In the genomic region with DNA sequence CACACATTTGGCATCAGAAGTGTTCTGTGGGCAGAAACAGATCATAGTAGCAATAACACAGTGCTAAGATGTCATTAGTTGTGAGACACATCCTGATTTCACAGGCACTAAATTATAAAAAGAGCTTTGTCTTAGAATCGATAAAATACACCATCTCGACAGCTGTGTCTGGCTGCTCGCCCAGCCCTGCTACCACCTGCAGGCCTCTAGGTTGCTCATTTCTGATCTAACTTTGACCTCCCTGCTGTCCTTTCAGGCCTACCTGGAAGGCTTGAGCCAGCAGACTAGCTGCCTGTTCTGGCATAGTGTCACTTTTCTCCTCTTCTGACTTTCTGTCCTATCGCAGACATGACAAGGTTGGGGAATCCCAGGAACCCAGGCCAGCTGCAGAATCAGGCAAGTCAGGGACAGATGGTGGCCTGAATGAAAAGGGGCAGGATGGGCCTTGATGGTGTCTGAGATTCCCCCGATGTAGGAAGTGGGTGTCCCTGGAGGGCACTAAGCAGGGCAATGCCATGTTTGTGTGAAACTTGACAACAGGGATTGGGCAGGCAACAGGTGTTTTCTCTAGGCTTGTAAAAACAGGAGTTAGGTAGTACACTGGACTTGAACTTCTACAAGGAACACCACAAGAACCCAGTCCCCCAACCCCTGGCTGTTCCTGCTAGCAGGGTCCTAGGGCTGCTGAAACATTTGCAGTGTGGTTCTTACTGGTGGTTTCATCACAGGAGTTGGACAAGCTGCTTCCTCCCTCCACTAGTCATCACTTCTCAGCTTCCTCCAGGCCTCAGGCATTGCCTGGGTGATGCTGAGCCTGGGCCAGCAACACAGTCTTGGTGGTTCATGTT, we compare ENCODE assay signal across 13 cellular contexts.
DNase-seq lines count a peak whose midpoint lies in the region; ATAC-seq lines count a peak whose summit lies in the region.
"Had no signal": no experiment of that assay in that cellular context is flagged by ENCODE, and none has a peak within 500 bp of the region (broad histone marks: within the 10 kb centered on the region; RNA-seq: fewer than 3 reads in every experiment).

No MANE protein-coding gene starts in this region.

- no peak overlapping the region for H4K8ac ChIP-seq in mesenchymal stem cell (ENCODE audit: low read length)

- no peak overlapping the region for H4K91ac ChIP-seq in mesenchymal stem cell (ENCODE audit: low read length)

- H3K9ac ChIP-seq in mesenchymal stem cell (ENCODE audit: low read length): peak overlapping the region; percentile 12

- H3K23ac ChIP-seq in mesenchymal stem cell (ENCODE audit: low read length in 2 of 2): no peak overlapping the region

- no peak overlapping the region for H3K4me2 ChIP-seq in mesenchymal stem cell (ENCODE audit: low read length, poor library complexity, severe bottlenecking)

- H2AK5ac ChIP-seq in mesenchymal stem cell (ENCODE audit: low read length, severe bottlenecking): no peak overlapping the region

- no peaks in the 10 kb centered on the region for H3K4me1 ChIP-seq in mesenchymal stem cell (ENCODE audit: control insufficient read depth, insufficient read depth, low read depth, low read length)
- H3K4me1 ChIP-seq: SJSA1 had no signal

- 96% methylated on average over 5 of the region's 5 CpGs for WGBS in mesenchymal stem cell

- no peak overlapping the region for H3K4ac ChIP-seq in mesenchymal stem cell (ENCODE audit: low read depth in 1 of 2, low read length in 2 of 2)

- H3K18ac ChIP-seq in mesenchymal stem cell (ENCODE audit: low read depth in 1 of 2, low read length in 2 of 2): no peak overlapping the region

- H2BK15ac ChIP-seq in mesenchymal stem cell (ENCODE audit: low read depth, poor library complexity, severe bottlenecking): no peak overlapping the region

- ATAC-seq in HG02759 (IDR thresholded peaks at IDR 0.05; ENCODE audit: unreplicated experiment) (no peak), HG03442 (IDR thresholded peaks at IDR 0.05; ENCODE audit: unreplicated experiment) (no peak), GM18867 (IDR thresholded peaks at IDR 0.05; ENCODE audit: unreplicated experiment) (no peak)

- no peaks in the 10 kb centered on the region for H3K27me3 ChIP-seq in mesenchymal stem cell (ENCODE audit: control insufficient read depth in 1 of 2, insufficient read depth in 1 of 2, low read length in 2 of 2)

- H2AFZ ChIP-seq in mesenchymal stem cell (ENCODE audit: low read depth, low read length): no peak overlapping the region

- no peaks in the 10 kb centered on the region for H3K36me3 ChIP-seq in mesenchymal stem cell (ENCODE audit: control insufficient read depth in 1 of 2, insufficient read depth in 2 of 2, low read depth in 1 of 2, low read length in 2 of 2)
- H3K36me3 ChIP-seq: heart left ventricle, SJSA1 had no signal

- no peaks in the 10 kb centered on the region for H3K79me1 ChIP-seq in mesenchymal stem cell (replicated peaks; ENCODE audit: low read length, poor library complexity, severe bottlenecking)

- H3K14ac ChIP-seq in mesenchymal stem cell (ENCODE audit: low read length in 2 of 2): no peak overlapping the region

- H3K9me3 ChIP-seq in mesenchymal stem cell (ENCODE audit: control insufficient read depth, low read length): no peaks in the 10 kb centered on the region
- H3K9me3 ChIP-seq: heart left ventricle, SJSA1 had no signal

- no peak overlapping the region for H3K27ac ChIP-seq in mesenchymal stem cell (ENCODE audit: low read length, poor library complexity, severe bottlenecking)
- H3K27ac ChIP-seq: heart left ventricle, SJSA1 had no signal

- no peak overlapping the region for H2BK5ac ChIP-seq in mesenchymal stem cell (ENCODE audit: low read depth, low read length, poor library complexity, severe bottlenecking)

- H3K4me3 ChIP-seq in mesenchymal stem cell (ENCODE audit: insufficient read depth in 1 of 2, low read depth in 1 of 2, low read length in 2 of 2): no peak overlapping the region
- H3K4me3 ChIP-seq: heart left ventricle, SJSA1 had no signal

- DNase-seq in DMS153 (lab: John Stamatoyannopoulos, UW): peak; percentile 52
- DNase-seq in Kasumi-1 (lab: John Stamatoyannopoulos, UW): peak; percentile 95 to 96
- peak; percentile 8 for DNase-seq in astrocyte of the hippocampus (ENCODE audit: low read depth, low spot score)
- no peak for DNase-seq in mesenchymal stem cell
- DNase-seq in activated T-cell treated with anti-CD3 and anti-CD28 coated beads for 4 hours: no peak
- DNase-seq: activated gamma-delta T cell, dermis blood vessel endothelial cell, mesendoderm had no signal

- no peak overlapping the region for H2BK12ac ChIP-seq in mesenchymal stem cell (ENCODE audit: low read length in 2 of 2)

- no peak overlapping the region for H2BK120ac ChIP-seq in mesenchymal stem cell (ENCODE audit: low read depth, low read length)

Comparison
In these comparisons a context has a peak if more than half of its experiments do, and no peak if none do; other contexts are left out.
1. DNase-seq: peak in DMS153 (single experiment), Kasumi-1 (2 of 2) and astrocyte of the hippocampus (single experiment); none in mesenchymal stem cell (single experiment) and activated T-cell treated with anti-CD3 and anti-CD28 coated beads for 4 hours (single experiment).